Comparison of ENCODE assay signal across 14 cellular contexts in the genomic region with DNA sequence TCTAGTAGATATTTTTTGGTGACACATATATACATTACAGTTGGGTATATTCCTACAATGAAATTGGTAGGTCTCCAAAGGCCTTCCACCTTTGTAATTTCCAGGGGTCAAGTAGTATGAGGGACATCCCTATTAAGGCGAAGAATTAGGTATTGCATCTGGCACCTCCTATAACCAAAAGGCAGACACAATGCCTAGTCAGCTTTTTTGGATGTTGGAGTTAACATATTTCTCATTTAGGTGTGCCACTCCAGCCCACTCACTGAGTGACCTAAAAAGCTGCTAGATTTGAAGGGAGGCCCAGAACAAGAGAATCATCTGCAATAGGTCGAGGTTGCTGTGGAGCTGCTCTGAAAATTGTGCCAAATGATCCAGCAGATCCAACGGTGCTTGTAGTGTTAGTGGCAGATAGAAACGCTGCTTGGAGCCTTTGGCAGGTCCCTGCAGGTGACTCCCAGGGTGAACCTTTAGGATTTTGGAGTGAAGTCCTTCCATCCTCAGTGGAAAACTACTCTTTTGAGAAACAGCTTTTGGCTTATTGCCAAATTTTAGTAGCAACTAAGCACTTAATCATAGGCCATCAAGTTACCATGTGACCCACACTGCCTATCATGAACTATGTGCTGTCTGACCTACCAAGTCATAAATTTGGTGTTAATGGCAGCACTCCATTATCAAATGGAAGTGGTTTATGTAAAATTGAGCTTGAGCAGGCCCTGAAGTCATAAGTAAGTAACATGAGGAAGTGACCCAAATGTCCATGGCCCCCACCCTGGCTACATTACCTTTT.
"Had no signal": no experiment of that assay in that cellular context is flagged by ENCODE, and none has a peak within 500 bp of the region (broad histone marks: within the 10 kb centered on the region; RNA-seq: fewer than 3 reads in every experiment).

No MANE protein-coding gene starts in this region.

- H3K9ac ChIP-seq: parathyroid adenoma had no signal

- DNase-seq: activated CD4-positive, alpha-beta T cell treated with anti-CD3 and anti-CD28 coated beads, Interleukin-2, amount 50 U/mL, for 48 hours; activated CD4-positive, CD25-positive, alpha-beta regulatory T cell treated with anti-CD3 and anti-CD28 coated beads, Interleukin-2, amount 50 U/mL, for 72 hours; activated naive CD4-positive, alpha-beta T cell treated with anti-CD3 and anti-CD28 coated beads for 36 hours; activated T-cell treated with anti-CD3 and anti-CD28 coated beads, Interleukin-2, amount 50 U/mL, for 1 hour; dorsolateral prefrontal cortex; glutamatergic neuron; hypothalamus; kidney; left ventricle myocardium inferior; mucosa of descending colon; naive thymus-derived CD8-positive, alpha-beta T cell had no signal

- H3K36me3 ChIP-seq: cardiac muscle cell, esophagus muscularis mucosa, left ventricle myocardium inferior had no signal

- H2AFZ ChIP-seq: parathyroid adenoma had no signal

- H3K4me3 ChIP-seq: cardiac muscle cell, dorsolateral prefrontal cortex, esophagus muscularis mucosa, left ventricle myocardium inferior, mucosa of descending colon had no signal

- H3K27ac ChIP-seq: cardiac muscle cell, dorsolateral prefrontal cortex, esophagus muscularis mucosa, parathyroid adenoma had no signal

- H3K27me3 ChIP-seq: cardiac muscle cell, dorsolateral prefrontal cortex, esophagus muscularis mucosa had no signal

- H3K9me3 ChIP-seq: esophagus muscularis mucosa, left ventricle myocardium inferior, mucosa of descending colon had no signal

- H3K79me2 ChIP-seq: parathyroid adenoma had no signal

- H3K4me1 ChIP-seq: parathyroid adenoma had no signal
